Comparison of ENCODE assay signal across 9 cellular contexts in the genomic region with DNA sequence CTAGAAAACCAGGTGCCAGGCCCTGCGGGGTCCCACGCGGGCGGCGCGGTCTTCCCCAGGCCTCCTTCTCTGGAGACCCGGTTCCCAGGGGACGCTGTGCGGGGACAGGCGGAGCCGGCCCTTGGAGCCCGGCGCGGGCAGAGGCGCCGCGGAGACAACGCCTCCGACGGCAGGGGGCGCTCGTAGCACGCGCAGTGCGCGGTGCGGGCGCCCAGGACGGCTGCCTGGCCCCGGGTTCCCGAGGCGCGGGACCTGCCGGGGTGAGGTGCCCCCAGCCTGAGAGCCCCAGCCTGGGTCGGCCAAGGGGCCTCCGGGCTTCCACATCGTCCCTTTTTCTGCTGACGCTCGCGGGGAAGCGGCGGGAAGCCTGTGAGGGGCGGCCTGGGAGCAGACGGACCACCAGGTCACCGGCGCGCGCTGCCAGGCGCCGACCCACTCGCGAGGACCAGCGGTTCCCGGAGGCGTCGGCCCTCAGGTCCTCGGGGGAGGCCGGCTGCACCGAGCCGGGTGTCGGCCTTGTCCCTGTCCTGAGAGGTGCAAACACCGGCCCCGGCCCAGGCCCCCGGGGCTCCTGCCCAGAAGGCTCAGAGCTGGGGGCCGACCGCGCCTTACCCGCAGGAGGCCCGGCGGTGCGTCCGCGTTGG. TPM values are rescaled to one million over a fixed set of nuclear protein-coding genes. Genes with fewer than 3 reads are reported as not detected.
DNase-seq lines count a peak whose midpoint lies in the region; ATAC-seq and TF ChIP-seq lines count a peak whose summit lies in the region.
"Had no signal": no experiment of that assay in that cellular context is flagged by ENCODE, and none has a peak within 500 bp of the region (broad histone marks: within the 10 kb centered on the region; RNA-seq: fewer than 3 reads in every experiment).

No MANE protein-coding gene starts in this region.

- H3K9me3 ChIP-seq in prostate gland = no peaks in the 10 kb centered on the region

- H3K4me3 ChIP-seq in prostate gland = peak overlapping the region; percentile 24 to 26

- H3K27ac Mint-ChIP-seq in activated naive CD8-positive, alpha-beta T cell treated with anti-CD3 and anti-CD28 coated beads for 36 hours = no peak overlapping the region
- H3K27ac Mint-ChIP-seq: stimulated activated naive CD8-positive, alpha-beta T cell treated with anti-CD3 and anti-CD28 coated beads, Interleukin-15, Interleukin-2, amounts not matched to agents 100 ng/mL and 50 ng/mL, for 24 hours had no signal

- peak; percentile 71 for ATAC-seq in HG03521 (IDR thresholded peaks at IDR 0.05; ENCODE audit: unreplicated experiment)
- peak; percentile 91 to 92 for ATAC-seq in left cardiac atrium

- intact Hi-C loops in left cardiac atrium (cut with DNase I) = loop anchor here (2.0 to 10.0 kb wide), 8 partner anchors 498 to 1093 kb away; no protein-coding TSS in a partner anchor
- intact Hi-C loops in prostate gland (cut with DNase I) = loop anchor here (2.0 to 10.0 kb wide), 2 partner anchors 430 to 1030 kb away; no protein-coding TSS in a partner anchor

- WGBS in prostate gland = under 1% methylated on average over 19 of the region's 73 CpGs

- TF ChIP-seq CTCF in prostate gland (IDR thresholded peaks at IDR 0.05) = peak; percentile 95 to 98 (median 96)

- no peaks in the 10 kb centered on the region for H3K9me3 Mint-ChIP-seq in activated naive CD8-positive, alpha-beta T cell treated with anti-CD3 and anti-CD28 coated beads for 36 hours
- H3K9me3 Mint-ChIP-seq: stimulated activated naive CD8-positive, alpha-beta T cell treated with anti-CD3 and anti-CD28 coated beads, Interleukin-15, Interleukin-2, amounts not matched to agents 100 ng/mL and 50 ng/mL, for 24 hours had no signal

- TF ChIP-seq POLR2A in prostate gland (IDR thresholded peaks at IDR 0.05) = no peak

- H3K36me3 Mint-ChIP-seq in activated naive CD8-positive, alpha-beta T cell treated with anti-CD3 and anti-CD28 coated beads for 36 hours = no peaks in the 10 kb centered on the region

- peaks cover 2% of the 10 kb centered on the region for H3K27me3 ChIP-seq in prostate gland (replicated peaks; ENCODE audit: insufficient read depth)

- no peaks in the 10 kb centered on the region for H3K36me3 ChIP-seq in prostate gland

- peaks cover 87% of the 10 kb centered on the region for H3K27me3 Mint-ChIP-seq in activated naive CD8-positive, alpha-beta T cell treated with anti-CD3 and anti-CD28 coated beads for 36 hours

- H3K4me3 Mint-ChIP-seq in activated naive CD8-positive, alpha-beta T cell treated with anti-CD3 and anti-CD28 coated beads for 36 hours = no peak overlapping the region

- H3K4me1 ChIP-seq in prostate gland (replicated peaks) = peaks cover 3% of the 10 kb centered on the region

- DNase-seq in SIG-M5 treated with dmso at 0.1 percent for 504 hours (lab: John Stamatoyannopoulos, UW; ENCODE audit: unreplicated experiment) (peak; percentile 13), SIG-M5 (lab: John Stamatoyannopoulos, UW) (no peak), SKM-1 treated with dmso at 0.1 percent for 144 hours (lab: John Stamatoyannopoulos, UW; ENCODE audit: unreplicated experiment) (peak; percentile 58), left cardiac atrium (peak; percentile 83), prostate gland (ENCODE audit: low spot score) (peak; percentile 58), NK-92 (lab: John Stamatoyannopoulos, UW; ENCODE audit: unreplicated experiment) (no peak)
- peak; percentile 78 for DNase-seq in activated naive CD8-positive, alpha-beta T cell treated with anti-CD3 and anti-CD28 coated beads for 36 hours

- peak overlapping the region in 1 of 2 donors; percentile 20 for H3K27ac ChIP-seq in prostate gland

- H3K4me1 Mint-ChIP-seq in activated naive CD8-positive, alpha-beta T cell treated with anti-CD3 and anti-CD28 coated beads for 36 hours = peaks cover 33% of the 10 kb centered on the region

RNA-seq across cellular contexts. Expression of gene FOXC1, which starts 5.2 kb away (rescaled TPM):
- not detected for total RNA-seq in activated naive CD8-positive, alpha-beta T cell treated with anti-CD3 and anti-CD28 coated beads for 36 hours
- total RNA-seq in left cardiac atrium (10 to 100 TPM in 1 of 2 donors, 1 to 10 TPM in 1; 5.5 to 25.9 TPM), prostate gland (10 to 100 TPM in 1 of 2 donors, 1 to 10 TPM in 1; 9.2 to 11.2 TPM)

Comparison
In these comparisons a context has a peak if more than half of its experiments do, and no peak if none do; other contexts are left out.
1. DNase-seq: peak in SIG-M5 treated with dmso at 0.1 percent for 504 hours (single experiment), SKM-1 treated with dmso at 0.1 percent for 144 hours (single experiment), activated naive CD8-positive, alpha-beta T cell treated with anti-CD3 and anti-CD28 coated beads for 36 hours (single experiment), left cardiac atrium (single experiment) and prostate gland (single experiment); none in SIG-M5 (single experiment) and NK-92 (single experiment).
2. RNA of gene FOXC1, which starts 5.2 kb away (total RNA-seq): 5.5 to 25.9 TPM in left cardiac atrium and 9.2 to 11.2 TPM in prostate gland; not detected in activated naive CD8-positive, alpha-beta T cell treated with anti-CD3 and anti-CD28 coated beads for 36 hours; every median in the first group is over 4 times any median in the second.